ENCODE assay signal across 33 cellular contexts in genomic region chr16:29141586-29142324, GRCh38.
DNase-seq lines count a peak whose midpoint lies in the region; ATAC-seq and TF ChIP-seq lines count a peak whose summit lies in the region.
"Had no signal": no experiment of that assay in that cellular context is flagged by ENCODE, and none has a peak within 500 bp of the region (broad histone marks: within the 10 kb centered on the region; RNA-seq: fewer than 3 reads in every experiment).

No MANE protein-coding gene starts in this region.

- no peaks in the 10 kb centered on the region for H3K9me3 Mint-ChIP-seq in T-cell
- H3K9me3 Mint-ChIP-seq in naive thymus-derived CD4-positive, alpha-beta T cell: no peaks in the 10 kb centered on the region
- H3K9me3 Mint-ChIP-seq in Caco-2 (ENCODE audit: unreplicated experiment): no peaks in the 10 kb centered on the region
- H3K9me3 Mint-ChIP-seq: activated T-helper 17 cell treated with anti-CD3 and anti-CD28 coated beads, Interleukin-2, amount 50 U/mL, for 72 hours; CD4-positive, alpha-beta memory T cell; effector memory CD8-positive, alpha-beta T cell had no signal

- peaks cover 12% of the 10 kb centered on the region for H3K36me3 Mint-ChIP-seq in T-cell
- peaks cover 5 to 17% (median 7%) of the 10 kb centered on the region in 5 donors for H3K36me3 Mint-ChIP-seq in naive thymus-derived CD4-positive, alpha-beta T cell
- no peaks in the 10 kb centered on the region for H3K36me3 Mint-ChIP-seq in Caco-2 (ENCODE audit: insufficient read depth, unreplicated experiment)

- TF ChIP-seq CTCF in tibial artery (IDR thresholded peaks at IDR 0.05) (no peak), Caco-2 (IDR thresholded peaks at IDR 0.05; ENCODE audit: insufficient read depth in 1 of 2, low read depth in 1 of 2, low read length in 1 of 2, severe bottlenecking in 1 of 2, unreplicated experiment in 1 of 2) (no peak), brain microvascular endothelial cell (IDR thresholded peaks at IDR 0.05; ENCODE audit: low read depth, low read length, missing control alignments) (no peak)

- H3K27ac Mint-ChIP-seq in T-cell (peak overlapping the region; percentile 43 to 55), Caco-2 (ENCODE audit: unreplicated experiment) (no peak overlapping the region)
- H3K27ac Mint-ChIP-seq in naive thymus-derived CD4-positive, alpha-beta T cell: peak overlapping the region in 7 of 9 donors; percentile 51 to 87 (median 74)
- H3K27ac Mint-ChIP-seq: activated CD4-positive, alpha-beta T cell treated with anti-CD3 and anti-CD28 coated beads for 36 hours; activated CD8-positive, alpha-beta T cell treated with anti-CD3 and anti-CD28 coated beads, Interleukin-2, amount 10 ng/mL, durations not matched to agents 7 days and 5 days had no signal

- in situ Hi-C loops in brain microvascular endothelial cell (cut with HindIII; ENCODE audit: low pct_ligation_motif_present, low sequenced_read_pairs): no loop called here

- H3K27me3 ChIP-seq in naive thymus-derived CD4-positive, alpha-beta T cell (ENCODE audit: control insufficient read depth in 2 of 2, insufficient read depth in 2 of 2, low read length in 2 of 2): no peaks in the 10 kb centered on the region
- H3K27me3 ChIP-seq in tibial artery: no peaks in the 10 kb centered on the region
- H3K27me3 ChIP-seq in Caco-2 (replicated peaks; ENCODE audit: control insufficient read depth, insufficient read depth, low read length): no peaks in the 10 kb centered on the region
- no peaks in the 10 kb centered on the region for H3K27me3 ChIP-seq in brain microvascular endothelial cell (replicated peaks)
- H3K27me3 ChIP-seq: breast epithelium, SJCRH30 had no signal

- H3K4me3 ChIP-seq in naive thymus-derived CD4-positive, alpha-beta T cell (ENCODE audit: low read length): no peak overlapping the region
- no peak overlapping the region for H3K4me3 ChIP-seq in tibial artery
- no peak overlapping the region for H3K4me3 ChIP-seq in Caco-2 (ENCODE audit: low read depth, low read length)
- no peak overlapping the region for H3K4me3 ChIP-seq in brain microvascular endothelial cell (ENCODE audit: low read depth, low read length)
- H3K4me3 ChIP-seq: A549, breast epithelium, HAP-1, SJCRH30, skin epidermis had no signal

- H3K27me3 Mint-ChIP-seq in T-cell (no peaks in the 10 kb centered on the region), Caco-2 (ENCODE audit: insufficient read depth, unreplicated experiment) (no peaks in the 10 kb centered on the region)
- H3K27me3 Mint-ChIP-seq in naive thymus-derived CD4-positive, alpha-beta T cell: no peaks in the 10 kb centered on the region
- H3K27me3 Mint-ChIP-seq: activated CD4-positive, alpha-beta T cell treated with anti-CD3 and anti-CD28 coated beads for 36 hours; activated T-helper 17 cell treated with anti-CD3 and anti-CD28 coated beads, Interleukin-2, amount 50 U/mL, for 72 hours; CD4-positive, alpha-beta memory T cell; effector memory CD8-positive, alpha-beta T cell had no signal

- no peak overlapping the region for H3K27ac ChIP-seq in naive thymus-derived CD4-positive, alpha-beta T cell (ENCODE audit: low read depth, low read length)
- no peak overlapping the region for H3K27ac ChIP-seq in tibial artery
- no peak overlapping the region for H3K27ac ChIP-seq in brain microvascular endothelial cell
- H3K27ac ChIP-seq: A549, breast epithelium, SJCRH30, VCaP had no signal

- no peaks in the 10 kb centered on the region for H3K36me3 ChIP-seq in naive thymus-derived CD4-positive, alpha-beta T cell (ENCODE audit: control insufficient read depth in 2 of 3, insufficient read depth in 3 of 3, low read length in 3 of 3)
- no peaks in the 10 kb centered on the region for H3K36me3 ChIP-seq in tibial artery
- no peaks in the 10 kb centered on the region for H3K36me3 ChIP-seq in Caco-2 (ENCODE audit: control insufficient read depth, insufficient read depth, low read length)
- H3K36me3 ChIP-seq in brain microvascular endothelial cell (replicated peaks): no peaks in the 10 kb centered on the region
- H3K36me3 ChIP-seq: breast epithelium, HAP-1, SJCRH30 had no signal

- no peak for ATAC-seq in Right ventricle myocardium inferior
- ATAC-seq in left ventricle myocardium superior: no peak
- no peak for ATAC-seq in T-cell (replicated peaks in 1 of 4)
- no peak for ATAC-seq in naive thymus-derived CD4-positive, alpha-beta T cell
- ATAC-seq: A549; activated CD4-positive, alpha-beta T cell treated with anti-CD3 and anti-CD28 coated beads for 36 hours; activated CD8-positive, alpha-beta T cell treated with anti-CD3 and anti-CD28 coated beads, Interleukin-2, amount 10 ng/mL, durations not matched to agents 7 days and 5 days; activated T-helper 17 cell treated with anti-CD3 and anti-CD28 coated beads, Interleukin-2, amount 50 U/mL, for 72 hours; effector memory CD8-positive, alpha-beta T cell; left lobe of liver had no signal

- H3K9me3 ChIP-seq in naive thymus-derived CD4-positive, alpha-beta T cell (ENCODE audit: control insufficient read depth in 2 of 3, low read length in 3 of 3): no peaks in the 10 kb centered on the region
- H3K9me3 ChIP-seq in tibial artery: no peaks in the 10 kb centered on the region
- H3K9me3 ChIP-seq in Caco-2: no peaks in the 10 kb centered on the region
- H3K9me3 ChIP-seq: A549, breast epithelium, HAP-1, SJCRH30 had no signal

- peak; percentile 35 for DNase-seq in Right ventricle myocardium inferior (ENCODE audit: missing footprints)
- DNase-seq in left ventricle myocardium superior: no peak
- no peak for DNase-seq in T-cell
- DNase-seq in naive thymus-derived CD4-positive, alpha-beta T cell: no peak
- DNase-seq in tibial artery: peak; percentile 13 to 43
- no peak for DNase-seq in Caco-2
- DNase-seq in SW480 (ENCODE audit: low spot score): no peak
- no peak for DNase-seq in brain microvascular endothelial cell
- DNase-seq: activated CD4-positive, alpha-beta T cell treated with anti-CD3 and anti-CD28 coated beads for 36 hours; activated CD8-positive, alpha-beta T cell treated with anti-CD3 and anti-CD28 coated beads, Interleukin-2, amount 10 ng/mL, durations not matched to agents 7 days and 5 days; activated naive CD4-positive, alpha-beta T cell treated with anti-CD3 and anti-CD28 coated beads, Interleukin-2, amount 50 U/mL, for 16 hours; amygdala; CD4-positive, alpha-beta memory T cell; cortex of kidney; DMS153; effector memory CD8-positive, alpha-beta T cell; erythroblast; NCI-H1436 treated with DMSO at 0.1 percent for 48 hours; NCI-H2107; NCI-H345; NCI-H69; nucleus accumbens; SJCRH30; stimulated activated naive CD4-positive, alpha-beta T cell; SW 1271; T1000 had no signal

- no peak overlapping the region for H3K4me3 Mint-ChIP-seq in T-cell
- H3K4me3 Mint-ChIP-seq in naive thymus-derived CD4-positive, alpha-beta T cell: no peak overlapping the region
- no peak overlapping the region for H3K4me3 Mint-ChIP-seq in Caco-2 (ENCODE audit: unreplicated experiment)
- H3K4me3 Mint-ChIP-seq: activated CD4-positive, alpha-beta T cell treated with anti-CD3 and anti-CD28 coated beads for 36 hours; activated CD8-positive, alpha-beta T cell treated with anti-CD3 and anti-CD28 coated beads, Interleukin-2, amount 10 ng/mL, durations not matched to agents 7 days and 5 days; activated T-helper 17 cell treated with anti-CD3 and anti-CD28 coated beads, Interleukin-2, amount 50 U/mL, for 72 hours; CD4-positive, alpha-beta memory T cell; effector memory CD8-positive, alpha-beta T cell had no signal

- H3K4me1 Mint-ChIP-seq in T-cell (peaks cover 16 to 29% (median 26%) of the 10 kb centered on the region in 3 donors), Caco-2 (ENCODE audit: low read depth, unreplicated experiment) (no peaks in the 10 kb centered on the region)
- H3K4me1 Mint-ChIP-seq in naive thymus-derived CD4-positive, alpha-beta T cell: peaks cover 6 to 26% (median 19%) of the 10 kb centered on the region in 7 donors
- H3K4me1 Mint-ChIP-seq: activated T-helper 17 cell treated with anti-CD3 and anti-CD28 coated beads, Interleukin-2, amount 50 U/mL, for 72 hours had no signal

- H3K4me1 ChIP-seq in naive thymus-derived CD4-positive, alpha-beta T cell (ENCODE audit: control insufficient read depth in 2 of 2, insufficient read depth in 2 of 2, low read length in 2 of 2): peaks cover 0 to 5% of the 10 kb centered on the region in 2 donors
- no peaks in the 10 kb centered on the region for H3K4me1 ChIP-seq in tibial artery
- no peaks in the 10 kb centered on the region for H3K4me1 ChIP-seq in Caco-2
- H3K4me1 ChIP-seq: A549, breast epithelium, HAP-1, SJCRH30 had no signal

- POLR2A ChIA-PET in T-cell (lab: Charles Lee): interaction anchor here in 1 of 2 donors (0.7 kb wide), 1 partner anchor 14 kb away, joined by 7 read pairs; no protein-coding TSS in a partner anchor
- POLR2A ChIA-PET in naive thymus-derived CD4-positive, alpha-beta T cell (lab: Charles Lee): no interaction called here
- POLR2A ChIA-PET in Caco-2 (lab: Charles Lee): no interaction called here

- no TSS peak for BruUV-seq in Caco-2 (replicated peaks; lab: Mats Ljungman, UMichigan)

- intact Hi-C loops in Right ventricle myocardium inferior (cut with DNase I): no loop called here
- intact Hi-C loops in left ventricle myocardium superior (cut with micrococcal nuclease): no loop called here
- intact Hi-C loops in naive thymus-derived CD4-positive, alpha-beta T cell (cut with micrococcal nuclease): no loop called here
- intact Hi-C loops in tibial artery (cut with DNase I; ENCODE audit: low total_unique reads): no loop called here
- intact Hi-C loops in Caco-2 (cut with micrococcal nuclease; ENCODE audit: unreplicated experiment): no loop called here

- CTCF ChIA-PET in T-cell (lab: Charles Lee) (no interaction called here), Caco-2 (lab: Charles Lee) (no interaction called here)
- CTCF ChIA-PET in naive thymus-derived CD4-positive, alpha-beta T cell (lab: Charles Lee): no interaction called here

Comparison
In these comparisons a context has a peak if more than half of its experiments do, and no peak if none do; other contexts are left out.
1. DNase-seq: peak in Right ventricle myocardium inferior (single experiment) and tibial artery (2 of 2); none in left ventricle myocardium superior (single experiment), T-cell (0 of 34), naive thymus-derived CD4-positive, alpha-beta T cell (0 of 9), Caco-2 (0 of 2), SW480 (single experiment) and brain microvascular endothelial cell (single experiment).